8 cellular contexts compared by ENCODE assay signal in genomic region chr11:59668188-59668949, GRCh38. TPM values are rescaled to one million over a fixed set of nuclear protein-coding genes. Genes with fewer than 3 reads are reported as not detected.
DNase-seq lines count a peak whose midpoint lies in the region; ATAC-seq and TF ChIP-seq lines count a peak whose summit lies in the region.

No MANE protein-coding gene starts in this region.

- H3K9ac ChIP-seq in SK-N-MC (ENCODE audit: insufficient read length): peak overlapping the region; percentile 91

- H3K27me3 Mint-ChIP-seq in activated naive CD8-positive, alpha-beta T cell treated with anti-CD3 and anti-CD28 coated beads, Interleukin-2, amount 50 U/mL, for 24 hours: no peaks in the 10 kb centered on the region

- TF ChIP-seq POLR2A in GM18951 (IDR thresholded peaks at IDR 0.05; ENCODE audit: extremely low read depth, insufficient read depth, insufficient read length): peak; percentile 31

- ATAC-seq in HG03342 (IDR thresholded peaks at IDR 0.05; ENCODE audit: unreplicated experiment): peak; percentile 25
- ATAC-seq in activated naive CD8-positive, alpha-beta T cell treated with anti-CD3 and anti-CD28 coated beads, Interleukin-2, amount 50 U/mL, for 24 hours: peak; percentile 37
- peak; percentile 29 for ATAC-seq in left ventricle myocardium superior
- ATAC-seq in sciatic nerve: peak; percentile 21

- H3K36me3 ChIP-seq in SK-N-MC (ENCODE audit: insufficient read depth, low read length): peaks cover 40% of the 10 kb centered on the region

- peaks cover 44% of the 10 kb centered on the region for H3K4me1 Mint-ChIP-seq in activated naive CD8-positive, alpha-beta T cell treated with anti-CD3 and anti-CD28 coated beads, Interleukin-2, amount 50 U/mL, for 24 hours

- DNase-seq in AG10803 (ENCODE audit: low read depth) (peak; percentile 46), SK-N-MC (ENCODE audit: low read depth, low spot score) (no peak), left ventricle myocardium superior (peak; percentile 57), sciatic nerve (ENCODE audit: low spot score) (peak; percentile 81), cerebellar nuclear complex (lab: John Stamatoyannopoulos, UW) (no peak)
- peak; percentile 72 for DNase-seq in activated naive CD8-positive, alpha-beta T cell treated with anti-CD3 and anti-CD28 coated beads, Interleukin-2, amount 50 U/mL, for 24 hours

- H3K9me3 Mint-ChIP-seq in activated naive CD8-positive, alpha-beta T cell treated with anti-CD3 and anti-CD28 coated beads, Interleukin-2, amount 50 U/mL, for 24 hours: no peaks in the 10 kb centered on the region

- TF ChIP-seq CTCF in AG10803 (conservative IDR thresholded peaks at IDR 0.05; ENCODE audit: low read length): peak; percentile 30

- in situ Hi-C loops in GM18951 (cut with MboI; ENCODE audit: low sequenced_read_pairs, unreplicated experiment): no loop called here

- no peaks in the 10 kb centered on the region for H3K9me3 ChIP-seq in SK-N-MC (ENCODE audit: low read depth, low read length)

- peaks cover 34% of the 10 kb centered on the region for H3K36me3 Mint-ChIP-seq in activated naive CD8-positive, alpha-beta T cell treated with anti-CD3 and anti-CD28 coated beads, Interleukin-2, amount 50 U/mL, for 24 hours (ENCODE audit: low read depth)

- H3K27ac Mint-ChIP-seq in activated naive CD8-positive, alpha-beta T cell treated with anti-CD3 and anti-CD28 coated beads, Interleukin-2, amount 50 U/mL, for 24 hours: peak overlapping the region; percentile 86

- no peak overlapping the region for H3K27ac ChIP-seq in SK-N-MC

- H3K4me3 ChIP-seq in AG10803 (ENCODE audit: low read length): peak overlapping the region; percentile 85
- H3K4me3 ChIP-seq in SK-N-MC: peak overlapping the region; percentile 99

- H3K4me3 Mint-ChIP-seq in activated naive CD8-positive, alpha-beta T cell treated with anti-CD3 and anti-CD28 coated beads, Interleukin-2, amount 50 U/mL, for 24 hours: peak overlapping the region; percentile 92

- intact Hi-C loops in left ventricle myocardium superior (cut with micrococcal nuclease): loop anchor here (2.0 kb wide), 1 partner anchor 52 kb away; no protein-coding TSS in a partner anchor
- intact Hi-C loops in sciatic nerve (cut with DNase I): loop anchor here (10.0 kb wide), 1 partner anchor 54 kb away; the partner anchor contains the start of gene OSBP

RNA-seq across cellular contexts. Expression of gene PATL1, which starts 0.5 kb away (rescaled TPM):
- total RNA-seq in left ventricle myocardium superior (24.5 TPM), sciatic nerve (37.4 TPM)

RNA-seq across cellular contexts. Expression of gene OR10V1, which starts 45.3 kb away (rescaled TPM):
- total RNA-seq in left ventricle myocardium superior (not detected), sciatic nerve (not detected)

RNA-seq across cellular contexts. Expression of gene OSBP, which starts 52.8 kb away (rescaled TPM):
- 40.9 TPM for total RNA-seq in left ventricle myocardium superior
- total RNA-seq in sciatic nerve: 45.5 TPM

Comparison
In these comparisons a context has a peak if more than half of its experiments do, and no peak if none do; other contexts are left out.
1. DNase-seq: peak in AG10803 (single experiment), activated naive CD8-positive, alpha-beta T cell treated with anti-CD3 and anti-CD28 coated beads, Interleukin-2, amount 50 U/mL, for 24 hours (single experiment), left ventricle myocardium superior (single experiment) and sciatic nerve (single experiment); none in SK-N-MC (single experiment) and cerebellar nuclear complex (0 of 2).
2. Peak in every context shown above with its lines, with median percentiles within 50 percentile points of each other: ATAC-seq.